ENCODE assay signal across 1 cellular context in genomic region chr16:9316615-9317014, GRCh38.
TF ChIP-seq lines count a peak whose summit lies in the region.

No MANE protein-coding gene starts in this region.

TF ChIP-seq in HepG2, 621 proteins besides CTCF, POLR2A, EP300 and RAD21 (continued from another document and continues in another):
- no peak for TF ChIP-seq ZMYM2 (CRISPR knock-in tag; IDR thresholded peaks at IDR 0.05)
- TF ChIP-seq TGIF2 (CRISPR knock-in tag; IDR thresholded peaks at IDR 0.05): no peak
- TF ChIP-seq ZBTB39 (CRISPR knock-in tag; IDR thresholded peaks at IDR 0.05): no peak
- no peak for TF ChIP-seq CBX1 (IDR thresholded peaks at IDR 0.05; ENCODE audit: low read depth)
- peak; percentile 69; the same call in 1 of the 2 replicates for TF ChIP-seq SIX4 (CRISPR knock-in tag; IDR thresholded peaks at IDR 0.05)
- peak; percentile 91 for TF ChIP-seq ZNF331 (CRISPR knock-in tag; IDR thresholded peaks at IDR 0.05)
- TF ChIP-seq ZBED4 (CRISPR knock-in tag; IDR thresholded peaks at IDR 0.05; ENCODE audit: borderline replicate concordance): no peak
- TF ChIP-seq ZNF263 (CRISPR knock-in tag; IDR thresholded peaks at IDR 0.05): 0 out of 2 replicates have a peak, but pooled peaks have one; percentile 12
- TF ChIP-seq BHLHE40 (IDR thresholded peaks at IDR 0.05; ENCODE audit: low read length): no peak
- no peak for TF ChIP-seq ASH2L (IDR thresholded peaks at IDR 0.05; ENCODE audit: insufficient read length, low read depth, low read length)
- TF ChIP-seq FOXP4 (CRISPR knock-in tag; IDR thresholded peaks at IDR 0.05): peak; percentile 65
- no peak for TF ChIP-seq ZNF180 (CRISPR knock-in tag; IDR thresholded peaks at IDR 0.05; ENCODE audit: borderline replicate concordance, low read depth)
- TF ChIP-seq MIXL1 (CRISPR knock-in tag; IDR thresholded peaks at IDR 0.05): peak; percentile 45; the same call in 1 of the 2 replicates
- TF ChIP-seq ZUFSP (CRISPR knock-in tag; IDR thresholded peaks at IDR 0.05; ENCODE audit: borderline replicate concordance): no peak
- TF ChIP-seq MYPOP (CRISPR knock-in tag; IDR thresholded peaks at IDR 0.05): no peak
- no peak for TF ChIP-seq ZNF780A (CRISPR knock-in tag; IDR thresholded peaks at IDR 0.05)
- no peak; the same call in 1 of the 2 replicates for TF ChIP-seq ZBTB7B (CRISPR knock-in tag; IDR thresholded peaks at IDR 0.05)
- peak; percentile 49; the same call in 1 of the 2 replicates for TF ChIP-seq HMG20A (CRISPR knock-in tag; IDR thresholded peaks at IDR 0.05; ENCODE audit: borderline replicate concordance)
- peak; percentile 96 for TF ChIP-seq SOX5 (CRISPR knock-in tag; IDR thresholded peaks at IDR 0.05; ENCODE audit: borderline replicate concordance)
- peak; percentile 71 for TF ChIP-seq GATAD2A (CRISPR knock-in tag; IDR thresholded peaks at IDR 0.05)
- TF ChIP-seq TOE1 (CRISPR knock-in tag; IDR thresholded peaks at IDR 0.05): no peak
- no peak for TF ChIP-seq IRF1 (CRISPR knock-in tag; IDR thresholded peaks at IDR 0.05; ENCODE audit: low read depth)
- peak; percentile 15; the same call in 1 of the 2 replicates for TF ChIP-seq FOXK1 (CRISPR knock-in tag; IDR thresholded peaks at IDR 0.05; ENCODE audit: borderline replicate concordance, low read depth)
- no peak for TF ChIP-seq HMGXB4 (CRISPR knock-in tag; IDR thresholded peaks at IDR 0.05; ENCODE audit: borderline replicate concordance in 1 of 2, low read depth in 1 of 2)
- TF ChIP-seq TRAFD1 (CRISPR knock-in tag; IDR thresholded peaks at IDR 0.05; ENCODE audit: borderline replicate concordance): no peak
- TF ChIP-seq TEAD3 (CRISPR knock-in tag; optimal IDR thresholded peaks at IDR 0.05; ENCODE audit: borderline replicate concordance): peak; percentile 72
- TF ChIP-seq MAZ (IDR thresholded peaks at IDR 0.05; ENCODE audit: borderline replicate concordance, low read depth, low read length): no peak
- no peak for TF ChIP-seq MAZ (CRISPR knock-in tag; IDR thresholded peaks at IDR 0.05; ENCODE audit: low read depth)
- TF ChIP-seq HMG20B (CRISPR knock-in tag; conservative IDR thresholded peaks at IDR 0.05): no peak; the same call in 1 of the 2 replicates
- TF ChIP-seq MLX (CRISPR knock-in tag; IDR thresholded peaks at IDR 0.05): peak; percentile 87
- TF ChIP-seq ZBTB38 (CRISPR knock-in tag; IDR thresholded peaks at IDR 0.05): no peak
- no peak for TF ChIP-seq ZNF878 (CRISPR knock-in tag; IDR thresholded peaks at IDR 0.05)
- no peak for TF ChIP-seq DR1 (CRISPR knock-in tag; IDR thresholded peaks at IDR 0.05)
- TF ChIP-seq ZNF503 (CRISPR knock-in tag; IDR thresholded peaks at IDR 0.05): peak; percentile 62; the same call in 1 of the 2 replicates
- TF ChIP-seq ZNF570 (CRISPR knock-in tag; IDR thresholded peaks at IDR 0.05; ENCODE audit: borderline replicate concordance): no peak
- no peak for TF ChIP-seq CBFB (CRISPR knock-in tag; IDR thresholded peaks at IDR 0.05)
- TF ChIP-seq MIER2 (CRISPR knock-in tag; IDR thresholded peaks at IDR 0.05): peak; percentile 77; the same call in 1 of the 2 replicates
- TF ChIP-seq CC2D1A (CRISPR knock-in tag; IDR thresholded peaks at IDR 0.05): no peak
- TF ChIP-seq TIGD3 (CRISPR knock-in tag; IDR thresholded peaks at IDR 0.05; ENCODE audit: borderline replicate concordance): no peak
- TF ChIP-seq ZNF629 (CRISPR knock-in tag; conservative IDR thresholded peaks at IDR 0.05): no peak
- no peak for TF ChIP-seq RARG (CRISPR knock-in tag; IDR thresholded peaks at IDR 0.05; ENCODE audit: low read depth)
